Comparison of ENCODE assay signal across 1 cellular context in genomic region chr14:62696969-62697328, GRCh38.
TF ChIP-seq lines count a peak whose summit lies in the region.

No MANE protein-coding gene starts in this region.

TF ChIP-seq in IMR-90, 13 proteins besides CTCF, POLR2A, EP300 and RAD21:
- TF ChIP-seq NFE2L2 (IDR thresholded peaks at IDR 0.05; ENCODE audit: low read depth, low read length) = no peak
- TF ChIP-seq CEBPB (IDR thresholded peaks at IDR 0.05; ENCODE audit: low read depth, low read length) = no peak
- TF ChIP-seq MXI1 (IDR thresholded peaks at IDR 0.05; ENCODE audit: borderline replicate concordance, low read depth, low read length) = no peak
- TF ChIP-seq ELK1 (IDR thresholded peaks at IDR 0.05; ENCODE audit: borderline replicate concordance, low read depth, low read length) = no peak
- TF ChIP-seq MAZ (IDR thresholded peaks at IDR 0.05; ENCODE audit: borderline replicate concordance, low read depth, low read length) = no peak
- TF ChIP-seq USF2 (IDR thresholded peaks at IDR 0.05; ENCODE audit: low read depth, low read length) = no peak
- TF ChIP-seq MAFK (IDR thresholded peaks at IDR 0.05; ENCODE audit: low read depth, low read length) = no peak
- no peak for TF ChIP-seq FOS (IDR thresholded peaks at IDR 0.05; ENCODE audit: low read depth, low read length)
- TF ChIP-seq RFX5 (IDR thresholded peaks at IDR 0.05; ENCODE audit: low read depth, low read length) = no peak
- TF ChIP-seq BHLHE40 (IDR thresholded peaks at IDR 0.05; ENCODE audit: low read depth, low read length) = no peak
- no peak for TF ChIP-seq RCOR1 (IDR thresholded peaks at IDR 0.05; ENCODE audit: insufficient replicate concordance, low read length)
- no peak for TF ChIP-seq SMC3 (IDR thresholded peaks at IDR 0.05; ENCODE audit: low read depth, low read length)
- no peak for TF ChIP-seq CHD1 (IDR thresholded peaks at IDR 0.05; ENCODE audit: low read depth, low read length)
TF ChIP-seq in IMR-90: peak in this region for 0.
